ENCODE assay signal across 33 cellular contexts in genomic region chr6:52849137-52849536, GRCh38. TPM values are rescaled to one million over a fixed set of nuclear protein-coding genes. Genes with fewer than 3 reads are reported as not detected.
"Had no signal": no experiment of that assay in that cellular context is flagged by ENCODE, and none has a peak within 500 bp of the region (broad histone marks: within the 10 kb centered on the region; RNA-seq: fewer than 3 reads in every experiment).

No MANE protein-coding gene starts in this region.

- H3K9me3 Mint-ChIP-seq: stimulated activated naive CD8-positive, alpha-beta T cell treated with anti-CD3 and anti-CD28 coated beads, Interleukin-15, amount 100 ng/mL, for 72 hours; stimulated activated naive CD8-positive, alpha-beta T cell treated with anti-CD3 and anti-CD28 coated beads, Interleukin-15, Interleukin-2, amounts not matched to agents 100 ng/mL and 50 ng/mL, for 24 hours had no signal

- H3K36me3 ChIP-seq: stomach, suprapubic skin, thoracic aorta, thyroid gland, tibial artery, tibial nerve, transverse colon, upper lobe of left lung, upper lobe of right lung, uterus, vagina had no signal

- H3K9me3 ChIP-seq: stomach, suprapubic skin, testis, thoracic aorta, thyroid gland, tibial artery, tibial nerve, transverse colon, upper lobe of right lung, uterus, vagina had no signal

- FAIRE-seq: urothelium cell line had no signal

- H3K27ac ChIP-seq: stomach, suprapubic skin, testis, thoracic aorta, thyroid gland, tibial artery, tibial nerve, transverse colon, upper lobe of left lung, upper lobe of right lung, uterus, vagina had no signal

- H3K27ac Mint-ChIP-seq: stimulated activated memory B cell treated with anti-CD40 and anti-IgM and Interleukin-4, amounts not matched to agents 10 μg/mL and 1 μg/mL and 100 μg/mL, for 72 hours; stimulated activated naive B cell treated with anti-CD40 and anti-IgM and Interleukin-4, amounts not matched to agents 10 μg/mL and 1 μg/mL and 100 μg/mL, for 72 hours; stimulated activated naive CD8-positive, alpha-beta T cell treated with anti-CD3 and anti-CD28 coated beads, Interleukin-15, amount 100 ng/mL, for 72 hours; stimulated activated naive CD8-positive, alpha-beta T cell treated with anti-CD3 and anti-CD28 coated beads, Interleukin-15, Interleukin-2, amounts not matched to agents 100 ng/mL and 50 ng/mL, for 24 hours; type B pancreatic cell had no signal

- ATAC-seq: stimulated activated memory B cell treated with anti-CD40 and anti-IgM and Interleukin-4, amounts not matched to agents 10 μg/mL and 1 μg/mL and 100 μg/mL, for 72 hours; stimulated activated naive B cell treated with anti-CD40 and anti-IgM and Interleukin-4, amounts not matched to agents 10 μg/mL and 1 μg/mL and 100 μg/mL, for 72 hours; stimulated activated naive CD8-positive, alpha-beta T cell treated with anti-CD3 and anti-CD28 coated beads, Interleukin-15, amount 100 ng/mL, for 72 hours; stimulated activated naive CD8-positive, alpha-beta T cell treated with anti-CD3 and anti-CD28 coated beads, Interleukin-15, Interleukin-2, amounts not matched to agents 100 U/mL and 50 U/mL, for 24 hours; upper lobe of right lung had no signal

- DNase-seq: stimulated activated CD4-positive, alpha-beta T cell treated with anti-CD3 and anti-CD28 coated beads, Interleukin-2, amount 100 ng/mL, for 48 hours; stimulated activated CD4-positive, alpha-beta T cell treated with anti-CD3 and anti-CD28 coated beads, Interleukin-4, amount 100 ng/mL, for 1 hour; stimulated activated CD4-positive, alpha-beta T cell treated with anti-CD3 and anti-CD28 coated beads, Interleukin-4, amount 100 ng/mL, for 24 hours; stimulated activated CD4-positive, alpha-beta T cell treated with anti-CD3 and anti-CD28 coated beads, Interleukin-4, amount 100 ng/mL, for 4 hours; stimulated activated CD8-positive, alpha-beta memory T cell treated with anti-CD3 and anti-CD28 coated beads, Interleukin-4, amount 100 ng/mL, for 48 hours; stimulated activated naive B cell treated with anti-CD40 and anti-IgM and Interleukin-4, amounts not matched to agents 10 μg/mL and 1 μg/mL and 100 μg/mL, for 72 hours; stimulated activated naive CD4-positive, alpha-beta T cell; stimulated activated naive CD4-positive, alpha-beta T cell treated with Interleukin-2 at 50 U/mL for 16 hours; stimulated activated naive CD8-positive, alpha-beta T cell treated with anti-CD3 and anti-CD28 coated beads, Interleukin-15, amount 100 ng/mL, for 72 hours; stimulated activated naive CD8-positive, alpha-beta T cell treated with anti-CD3 and anti-CD28 coated beads, Interleukin-15, Interleukin-2, amounts not matched to agents 100 U/mL and 50 U/mL, for 24 hours; stomach; substantia nigra; testis; thyroid gland; tibial artery; transverse colon; trophoblast cell; upper lobe of left lung; upper lobe of right lung; uterus had no signal

- H3K4me3 Mint-ChIP-seq: stimulated activated memory B cell treated with anti-CD40 and anti-IgM and Interleukin-4, amounts not matched to agents 10 μg/mL and 1 μg/mL and 100 μg/mL, for 72 hours; stimulated activated naive B cell treated with anti-CD40 and anti-IgM and Interleukin-4, amounts not matched to agents 10 μg/mL and 1 μg/mL and 100 μg/mL, for 72 hours; stimulated activated naive CD8-positive, alpha-beta T cell treated with anti-CD3 and anti-CD28 coated beads, Interleukin-15, amount 100 ng/mL, for 72 hours; stimulated activated naive CD8-positive, alpha-beta T cell treated with anti-CD3 and anti-CD28 coated beads, Interleukin-15, Interleukin-2, amounts not matched to agents 100 ng/mL and 50 ng/mL, for 24 hours; type B pancreatic cell had no signal

- H3K36me3 Mint-ChIP-seq: stimulated activated memory B cell treated with anti-CD40 and anti-IgM and Interleukin-4, amounts not matched to agents 10 μg/mL and 1 μg/mL and 100 μg/mL, for 72 hours; type B pancreatic cell had no signal

- H3K4me1 Mint-ChIP-seq: stimulated activated memory B cell treated with anti-CD40 and anti-IgM and Interleukin-4, amounts not matched to agents 10 μg/mL and 1 μg/mL and 100 μg/mL, for 72 hours; stimulated activated naive B cell treated with anti-CD40 and anti-IgM and Interleukin-4, amounts not matched to agents 10 μg/mL and 1 μg/mL and 100 μg/mL, for 72 hours; stimulated activated naive CD8-positive, alpha-beta T cell treated with anti-CD3 and anti-CD28 coated beads, Interleukin-15, amount 100 ng/mL, for 72 hours had no signal

- H3K4me1 ChIP-seq: suprapubic skin, thyroid gland, tibial artery, tibial nerve, transverse colon, upper lobe of left lung, upper lobe of right lung, uterus, vagina had no signal

- H3K4me3 ChIP-seq: stomach, suprapubic skin, testis, thoracic aorta, thyroid gland, tibial artery, tibial nerve, transverse colon, upper lobe of left lung, upper lobe of right lung, uterus, vagina had no signal

- H3K27me3 Mint-ChIP-seq: type B pancreatic cell had no signal

- H3K27me3 ChIP-seq: stomach, suprapubic skin, testis, thyroid gland, tibial artery, tibial nerve, transverse colon, upper lobe of left lung, upper lobe of right lung, uterus, vagina had no signal

RNA-seq across cellular contexts. Expression of gene GSTA5, which starts 8.5 kb away (rescaled TPM):
- total RNA-seq: stomach, subcutaneous adipose tissue, suprapubic skin, temporal lobe, testis, thoracic aorta, thyroid gland, tibial nerve, transverse colon, upper lobe of left lung, upper lobe of right lung, ureter, urinary bladder, uterus, vagina had no signal
- polyA plus RNA-seq: stomach, thymus, urinary bladder had no signal

RNA-seq across cellular contexts. Expression of gene GSTA1, which starts 45.5 kb away (rescaled TPM):
- total RNA-seq: subcutaneous adipose tissue, suprapubic skin, temporal lobe, thoracic aorta, tibial nerve, ureter, urinary bladder had no signal
